Comparison of ENCODE assay signal across 1 cellular context in the genomic region with DNA sequence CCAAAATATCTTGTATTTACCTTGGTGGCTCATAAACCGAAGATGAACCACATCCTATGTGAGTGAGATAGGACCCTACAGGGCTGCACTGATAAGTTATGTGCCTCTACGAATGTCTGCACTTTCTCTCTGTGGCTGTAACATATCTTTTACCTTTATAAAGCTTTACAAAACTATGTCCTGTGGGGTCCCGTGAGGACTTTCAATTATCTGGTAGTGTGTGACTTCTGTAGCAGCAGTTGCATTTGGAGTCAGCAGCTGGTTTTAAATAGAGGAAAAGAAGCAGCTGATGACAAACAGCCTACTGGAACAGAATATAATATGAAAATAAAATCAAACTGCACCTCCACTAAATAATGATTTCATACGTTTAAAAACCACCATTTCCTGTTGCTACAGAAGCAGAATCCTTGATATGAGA.
TF ChIP-seq lines count a peak whose summit lies in the region.

No MANE protein-coding gene starts in this region.

TF ChIP-seq in IMR-90, 13 proteins besides CTCF, POLR2A, EP300 and RAD21 (continued from another document):
- TF ChIP-seq, protein P1, sequence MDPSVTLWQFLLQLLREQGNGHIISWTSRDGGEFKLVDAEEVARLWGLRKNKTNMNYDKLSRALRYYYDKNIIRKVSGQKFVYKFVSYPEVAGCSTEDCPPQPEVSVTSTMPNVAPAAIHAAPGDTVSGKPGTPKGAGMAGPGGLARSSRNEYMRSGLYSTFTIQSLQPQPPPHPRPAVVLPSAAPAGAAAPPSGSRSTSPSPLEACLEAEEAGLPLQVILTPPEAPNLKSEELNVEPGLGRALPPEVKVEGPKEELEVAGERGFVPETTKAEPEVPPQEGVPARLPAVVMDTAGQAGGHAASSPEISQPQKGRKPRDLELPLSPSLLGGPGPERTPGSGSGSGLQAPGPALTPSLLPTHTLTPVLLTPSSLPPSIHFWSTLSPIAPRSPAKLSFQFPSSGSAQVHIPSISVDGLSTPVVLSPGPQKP (IDR thresholded peaks at IDR 0.05; ENCODE audit: borderline replicate concordance, low read depth, low read length): no peak
- TF ChIP-seq RCOR1 (IDR thresholded peaks at IDR 0.05; ENCODE audit: insufficient replicate concordance, low read length): no peak
